ENCODE assay signal across 27 cellular contexts in genomic region chr6:145092554-145092953, GRCh38.
"Had no signal": no experiment of that assay in that cellular context is flagged by ENCODE, and none has a peak within 500 bp of the region (broad histone marks: within the 10 kb centered on the region; RNA-seq: fewer than 3 reads in every experiment).

No MANE protein-coding gene starts in this region.

- H3K36me3 ChIP-seq: esophagus squamous epithelium, gastrocnemius medialis, heart right ventricle, left lung, lower lobe of right lung had no signal

- H3K9me3 ChIP-seq: gastrocnemius medialis had no signal

- DNase-seq: dermis blood vessel endothelial cell; dorsolateral prefrontal cortex; effector CD4-positive, alpha-beta T cell; effector memory CD4-positive, alpha-beta T cell; erythroblast; esophagus squamous epithelium; foreskin fibroblast; foreskin melanocyte; gastrocnemius medialis; glutamatergic neuron; head of caudate nucleus; heart right ventricle; hippocampal formation; left cardiac atrium; left lung; left ventricle myocardium superior; lower lobe of right lung; mesenchymal stem cell; midbrain; naive B cell; naive thymus-derived CD8-positive, alpha-beta T cell had no signal

- H3K4me1 ChIP-seq: esophagus squamous epithelium, gastrocnemius medialis, heart right ventricle, left lung, lower lobe of right lung had no signal

- FAIRE-seq: colon, islet of Langerhans, keratinocyte had no signal

- H3K27ac ChIP-seq: coronary artery, epithelial cell of prostate, esophagus squamous epithelium, gastrocnemius medialis, heart right ventricle, left lung, lower lobe of right lung had no signal

- H3K27me3 ChIP-seq: dorsolateral prefrontal cortex, esophagus squamous epithelium, gastrocnemius medialis, heart right ventricle, left lung had no signal

- ATAC-seq: esophagus mucosa; gastrocnemius medialis; heart right ventricle; left cardiac atrium; left lung; left ventricle myocardium superior; lower lobe of right lung; naive thymus-derived CD8-positive, alpha-beta T cell had no signal

- H3K4me3 ChIP-seq: coronary artery, dorsolateral prefrontal cortex, esophagus squamous epithelium, gastrocnemius medialis, heart right ventricle, left lung, lower lobe of right lung had no signal
